ENCODE assay signal across 8 cellular contexts in genomic region chr11:36702330-36703054, GRCh38.
DNase-seq lines count a peak whose midpoint lies in the region; ATAC-seq and TF ChIP-seq lines count a peak whose summit lies in the region.

No MANE protein-coding gene starts in this region.

- intact Hi-C loops in adrenal gland (cut with DNase I) (loop anchor here (2.0 to 5.0 kb wide), 2 partner anchors 44 to 45 kb away; no protein-coding TSS in a partner anchor), right cardiac atrium (cut with DNase I) (loop anchor here in 1 of 4 donors (2.0 kb wide), 1 partner anchor 44 kb away; no protein-coding TSS in a partner anchor)

- peak; percentile 87 for ATAC-seq in GM19372 (IDR thresholded peaks at IDR 0.05; ENCODE audit: low read depth, unreplicated experiment)
- peak; percentile 85 for ATAC-seq in HG03342 (IDR thresholded peaks at IDR 0.05; ENCODE audit: unreplicated experiment)
- ATAC-seq in right cardiac atrium, result peak; percentile 87 to 93

- H3K4me3 ChIP-seq in adrenal gland, result no peak overlapping the region
- no peak overlapping the region for H3K4me3 ChIP-seq in right cardiac atrium (ENCODE audit: low read length)
- no peak overlapping the region for H3K4me3 ChIP-seq in skeletal muscle cell (ENCODE audit: low read depth, low read length)

- H3K4me1 ChIP-seq in adrenal gland (replicated peaks in 1 of 2) (no peaks in the 10 kb centered on the region), right cardiac atrium (ENCODE audit: control insufficient read depth, insufficient read depth, low read length) (no peaks in the 10 kb centered on the region)

- DNase-seq in DMS153 (lab: John Stamatoyannopoulos, UW) (peak; percentile 24), NCI-H2227 treated with DMSO at 0.1 percent for 48 hours (lab: John Stamatoyannopoulos, UW) (peak; percentile 94), adrenal gland (peak; percentile 19 to 64 (median 40)), right cardiac atrium (no peak), skeletal muscle cell (ENCODE audit: low read depth) (peak; percentile 21)
- no peak for DNase-seq in activated effector memory CD4-positive, alpha-beta T cell treated with anti-CD3 and anti-CD28 coated beads, Interleukin-2, amount 50 U/mL, for 16 hours

- H3K9me3 ChIP-seq in adrenal gland (replicated peaks in 1 of 3) (no peaks in the 10 kb centered on the region), right cardiac atrium (ENCODE audit: control insufficient read depth, low read length) (no peaks in the 10 kb centered on the region)

- H3K27me3 ChIP-seq in adrenal gland, result no peaks in the 10 kb centered on the region
- no peaks in the 10 kb centered on the region for H3K27me3 ChIP-seq in right cardiac atrium (ENCODE audit: control insufficient read depth, insufficient read depth)

- TF ChIP-seq POLR2A in adrenal gland (IDR thresholded peaks at IDR 0.05), result no peak

- H3K27ac ChIP-seq in adrenal gland (no peak overlapping the region), right cardiac atrium (ENCODE audit: low read length) (peak overlapping the region; percentile 62)

- WGBS in adrenal gland, 4 donors, result 34 to 40% (median 39%) methylated on average over 5 of the region's 5 CpGs
- 35% methylated on average over 5 of the region's 5 CpGs for WGBS in right cardiac atrium

- no peaks in the 10 kb centered on the region for H3K36me3 ChIP-seq in adrenal gland (replicated peaks in 1 of 2)

- TF ChIP-seq CTCF in adrenal gland (IDR thresholded peaks at IDR 0.05), result peak; percentile 57 to 94 (median 88)

Comparison
In these comparisons a context has a peak if more than half of its experiments do, and no peak if none do; other contexts are left out.
1. DNase-seq: peak in DMS153 (single experiment), NCI-H2227 treated with DMSO at 0.1 percent for 48 hours (single experiment), adrenal gland (7 of 7) and skeletal muscle cell (single experiment); none in right cardiac atrium (0 of 3) and activated effector memory CD4-positive, alpha-beta T cell treated with anti-CD3 and anti-CD28 coated beads, Interleukin-2, amount 50 U/mL, for 16 hours (single experiment).
2. Peak in every context shown above with its lines, with median percentiles within 50 percentile points of each other: ATAC-seq.